ENCODE assay signal across 7 cellular contexts in the genomic region with DNA sequence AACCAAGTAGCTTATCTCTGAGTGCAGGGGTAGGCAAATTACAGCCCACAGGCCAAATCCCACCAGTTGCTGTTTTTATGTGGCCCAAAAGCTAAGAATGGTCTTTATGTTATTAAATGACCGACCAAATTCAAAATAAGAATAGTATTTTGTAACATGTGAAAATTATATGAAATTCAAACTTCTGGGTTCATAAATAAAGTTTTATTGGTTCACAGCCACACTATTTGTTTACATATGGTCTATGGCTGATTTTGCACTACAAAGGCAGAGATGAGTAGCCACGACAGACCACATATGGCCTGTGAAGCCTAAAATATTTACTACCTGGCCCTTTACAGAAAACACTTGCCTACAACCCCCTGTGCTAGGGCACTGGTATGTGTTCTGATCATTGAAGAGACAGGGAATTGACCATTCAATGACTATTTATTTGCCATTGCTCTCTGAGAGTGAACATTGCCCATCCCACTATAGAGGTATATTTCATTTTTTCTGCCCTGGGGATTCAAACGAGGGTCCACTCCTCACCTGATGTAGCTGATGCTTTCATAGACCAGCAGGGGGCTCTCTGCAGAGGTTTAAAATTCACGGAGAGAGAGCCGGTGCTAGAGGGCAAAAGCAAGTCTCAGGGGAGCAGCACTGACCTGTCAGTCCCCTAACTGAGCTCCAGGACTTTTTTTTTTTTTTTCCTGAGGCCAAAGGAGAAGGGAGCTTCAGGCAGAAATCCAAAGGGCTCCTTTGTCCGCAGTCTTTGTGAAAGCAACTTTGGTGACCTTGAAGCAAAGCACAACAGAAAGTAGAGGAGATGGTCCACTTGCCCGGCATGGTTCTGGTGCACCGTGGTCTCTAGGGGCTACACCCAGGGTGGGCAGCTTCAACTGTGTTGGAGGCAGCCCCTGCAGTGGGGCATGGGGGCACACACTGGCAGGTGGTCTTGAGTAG. TPM values are rescaled to one million over a fixed set of nuclear protein-coding genes. Genes with fewer than 3 reads are reported as not detected.
DNase-seq lines count a peak whose midpoint lies in the region; ATAC-seq and TF ChIP-seq lines count a peak whose summit lies in the region.

No MANE protein-coding gene starts in this region.

- H3K4me1 Mint-ChIP-seq in stimulated activated naive CD8-positive, alpha-beta T cell treated with anti-CD3 and anti-CD28 coated beads, Interleukin-15, amount 100 ng/mL, for 72 hours, result peaks cover 6% of the 10 kb centered on the region

- no peaks in the 10 kb centered on the region for H3K9me3 Mint-ChIP-seq in stimulated activated naive CD8-positive, alpha-beta T cell treated with anti-CD3 and anti-CD28 coated beads, Interleukin-15, amount 100 ng/mL, for 72 hours

- H3K4me3 ChIP-seq in LNCaP clone FGC (ENCODE audit: low read depth, low read length) (no peak overlapping the region), SJCRH30 (no peak overlapping the region), astrocyte of the spinal cord (ENCODE audit: low read depth, low read length) (no peak overlapping the region), kidney epithelial cell (ENCODE audit: low read depth, low read length) (no peak overlapping the region)

- ATAC-seq in stimulated activated naive CD8-positive, alpha-beta T cell treated with anti-CD3 and anti-CD28 coated beads, Interleukin-15, amount 100 ng/mL, for 72 hours, result peak; percentile 75
- ATAC-seq in HG02885 (IDR thresholded peaks at IDR 0.05; ENCODE audit: poor library complexity, unreplicated experiment), result no peak

- H3K4me1 ChIP-seq in SJCRH30, result no peaks in the 10 kb centered on the region

- H3K4me3 Mint-ChIP-seq in stimulated activated naive CD8-positive, alpha-beta T cell treated with anti-CD3 and anti-CD28 coated beads, Interleukin-15, amount 100 ng/mL, for 72 hours, result peak overlapping the region in 1 of 2 donors; percentile 26

- H3K27me3 ChIP-seq in SJCRH30, result peaks cover 33% of the 10 kb centered on the region
- peaks cover 20% of the 10 kb centered on the region for H3K27me3 ChIP-seq in kidney epithelial cell (ENCODE audit: control insufficient read depth, insufficient read depth, low read length)

- in situ Hi-C loops in G401 (cut with HindIII; ENCODE audit: low sequenced_read_pairs) (no loop called here), astrocyte of the spinal cord (cut with HindIII; ENCODE audit: low sequenced_read_pairs) (no loop called here)

- no peak overlapping the region for H3K27ac ChIP-seq in SJCRH30

- H3K36me3 ChIP-seq in SJCRH30 (no peaks in the 10 kb centered on the region), kidney epithelial cell (ENCODE audit: control insufficient read depth, insufficient read depth, low read length) (no peaks in the 10 kb centered on the region)

- H3K27me3 Mint-ChIP-seq in stimulated activated naive CD8-positive, alpha-beta T cell treated with anti-CD3 and anti-CD28 coated beads, Interleukin-15, amount 100 ng/mL, for 72 hours, result peaks cover 22% of the 10 kb centered on the region

- no peak overlapping the region for H3K27ac Mint-ChIP-seq in stimulated activated naive CD8-positive, alpha-beta T cell treated with anti-CD3 and anti-CD28 coated beads, Interleukin-15, amount 100 ng/mL, for 72 hours

- H3K9me3 ChIP-seq in SJCRH30 (replicated peaks), result no peaks in the 10 kb centered on the region

- DNase-seq in G401 (ENCODE audit: low spot score) (peak; percentile 17), LNCaP clone FGC (ENCODE audit: low read depth) (no peak), SJCRH30 (peak; percentile 47 to 75), astrocyte of the spinal cord (ENCODE audit: low read depth, low spot score) (peak; percentile 21), kidney epithelial cell (ENCODE audit: low read depth) (no peak)
- DNase-seq in stimulated activated naive CD8-positive, alpha-beta T cell treated with anti-CD3 and anti-CD28 coated beads, Interleukin-15, amount 100 ng/mL, for 72 hours, result peak; percentile 24 to 37

- TF ChIP-seq CTCF in LNCaP clone FGC (IDR thresholded peaks at IDR 0.05; ENCODE audit: control insufficient read depth, extremely low read depth, insufficient read depth) (peak; percentile 57), astrocyte of the spinal cord (IDR thresholded peaks at IDR 0.05; ENCODE audit: low read depth, low read length) (peak; percentile 83), kidney epithelial cell (IDR thresholded peaks at IDR 0.05; ENCODE audit: insufficient read depth, low read length, poor library complexity, severe bottlenecking) (peak; percentile 79)

RNA-seq across cellular contexts. Expression of a gene that starts 7.3 kb away (rescaled TPM):
- 57.0 and 81.6 TPM in 2 replicates for total RNA-seq in G401 (2014; rRNA removed; shearing (Covaris generic))
- 115 and 119 TPM in 2 replicates for total RNA-seq in SJCRH30 (2014; rRNA removed; shearing (Covaris generic))
- total RNA-seq in kidney epithelial cell, result 47.8 and 52.6 TPM in 2 replicates

RNA-seq across cellular contexts. Expression of a gene that starts 31.7 kb away (rescaled TPM):
- total RNA-seq in G401 (2014; rRNA removed; shearing (Covaris generic)), result 0.07 TPM in 1 of 2 replicates, not detected in the other
- not detected in 2 replicates for total RNA-seq in SJCRH30 (2014; rRNA removed; shearing (Covaris generic))
- 0.08 and 0.14 TPM in 2 replicates for total RNA-seq in kidney epithelial cell

RNA-seq across cellular contexts. Expression of a gene that starts 46.3 kb away (rescaled TPM):
- not detected in 2 replicates for total RNA-seq in G401 (2014; rRNA removed; shearing (Covaris generic))
- 10.0 and 10.1 TPM in 2 replicates for total RNA-seq in SJCRH30 (2014; rRNA removed; shearing (Covaris generic))
- 8.7 and 12.9 TPM in 2 replicates for total RNA-seq in kidney epithelial cell

RNA-seq across cellular contexts. Expression of a gene that starts 48.9 kb away (rescaled TPM):
- total RNA-seq in G401 (2014; rRNA removed; shearing (Covaris generic)), result 8.0 and 9.0 TPM in 2 replicates
- total RNA-seq in SJCRH30 (2014; rRNA removed; shearing (Covaris generic)), result 13.0 and 17.0 TPM in 2 replicates
- 18.3 and 19.3 TPM in 2 replicates for total RNA-seq in kidney epithelial cell

Comparison
In these comparisons a context has a peak if more than half of its experiments do, and no peak if none do; other contexts are left out.
1. DNase-seq: peak in G401 (single experiment), SJCRH30 (2 of 2), astrocyte of the spinal cord (single experiment) and stimulated activated naive CD8-positive, alpha-beta T cell treated with anti-CD3 and anti-CD28 coated beads, Interleukin-15, amount 100 ng/mL, for 72 hours (2 of 2); none in LNCaP clone FGC (single experiment) and kidney epithelial cell (single experiment).
2. Peak in every context shown above with its lines, with median percentiles within 50 percentile points of each other: CTCF ChIP-seq.